In genomic region chr17:32692179-32692578, GRCh38 we compare ENCODE assay signal across 28 cellular contexts.
"Had no signal": no experiment of that assay in that cellular context is flagged by ENCODE, and none has a peak within 500 bp of the region (broad histone marks: within the 10 kb centered on the region; RNA-seq: fewer than 3 reads in every experiment).

No MANE protein-coding gene starts in this region.

- H3K27ac Mint-ChIP-seq: mesothelial cell of epicardium; naive B cell; nephron; neural progenitor cell; progenitor cell of endocrine pancreas; stimulated activated naive B cell treated with anti-CD40 and anti-IgM and Interleukin-4, amounts not matched to agents 10 μg/mL and 1 μg/mL and 100 μg/mL, for 72 hours had no signal

- H3K27me3 Mint-ChIP-seq: progenitor cell of endocrine pancreas had no signal

- H3K36me3 Mint-ChIP-seq: naive B cell, neural progenitor cell had no signal

- H3K4me3 ChIP-seq: left ventricle myocardium inferior, lung, neural progenitor cell, skin epidermis, stomach, testis, thyroid gland, transverse colon, upper lobe of left lung, vagina had no signal

- H3K4me2 ChIP-seq: neural progenitor cell had no signal

- H3K4me1 ChIP-seq: left ventricle myocardium inferior, parathyroid adenoma, stomach, testis, thyroid gland, transverse colon, upper lobe of left lung, vagina had no signal

- H3K4me3 Mint-ChIP-seq: mesothelial cell of epicardium; naive B cell; nephron; neural progenitor cell; stimulated activated naive B cell treated with anti-CD40 and anti-IgM and Interleukin-4, amounts not matched to agents 10 μg/mL and 1 μg/mL and 100 μg/mL, for 72 hours had no signal

- H3K9me3 ChIP-seq: left ventricle myocardium inferior, neutrophil, stomach, testis, thyroid gland, transverse colon, upper lobe of left lung, vagina had no signal

- H3K9me3 Mint-ChIP-seq: nephron; stimulated activated naive B cell treated with anti-CD40 and anti-IgM and Interleukin-4, amounts not matched to agents 10 μg/mL and 1 μg/mL and 100 μg/mL, for 72 hours had no signal

- DNase-seq: hypothalamus; islet precursor cell; left ventricle myocardium inferior; mesendoderm; naive B cell; occipital lobe; right cardiac atrium; stimulated activated CD4-positive, alpha-beta T cell treated with anti-CD3 and anti-CD28 coated beads, Interleukin-12 subunit alpha, Interleukin-12 subunit beta, amount 100 ng/mL, for 4 hours; stimulated activated CD4-positive, alpha-beta T cell treated with anti-CD3 and anti-CD28 coated beads, Interleukin-15, amount 100 ng/mL, for 24 hours; stimulated activated CD4-positive, alpha-beta T cell treated with anti-CD3 and anti-CD28 coated beads, Interleukin-2, amount 100 ng/mL, for 24 hours; stimulated activated CD4-positive, alpha-beta T cell treated with anti-CD3 and anti-CD28 coated beads, Interleukin-4, amount 100 ng/mL, for 1 hour; stimulated activated naive B cell treated with anti-CD40 and anti-IgM and Interleukin-4, amounts not matched to agents 10 μg/mL and 1 μg/mL and 100 μg/mL, for 72 hours; stimulated activated naive CD8-positive, alpha-beta T cell treated with anti-CD3 and anti-CD28 coated beads, Interleukin-15, Interleukin-2, amounts not matched to agents 100 U/mL and 50 U/mL, for 24 hours; stomach; testis; thyroid gland; transverse colon; upper lobe of left lung had no signal

- ATAC-seq: right cardiac atrium; sciatic nerve; stimulated activated naive B cell treated with anti-CD40 and anti-IgM and Interleukin-4, amounts not matched to agents 10 μg/mL and 1 μg/mL and 100 μg/mL, for 72 hours; stimulated activated naive CD8-positive, alpha-beta T cell treated with anti-CD3 and anti-CD28 coated beads, Interleukin-15, Interleukin-2, amounts not matched to agents 100 U/mL and 50 U/mL, for 24 hours had no signal

- H3K4me1 Mint-ChIP-seq: mesothelial cell of epicardium, nephron had no signal

- H3K27ac ChIP-seq: left ventricle myocardium inferior, neural progenitor cell, neutrophil, parathyroid adenoma, skin epidermis, stomach, testis, thyroid gland, transverse colon, upper lobe of left lung, vagina had no signal
